23 cellular contexts compared by ENCODE assay signal in genomic region chr17:27240802-27241155, GRCh38. TPM values are rescaled to one million over a fixed set of nuclear protein-coding genes. Genes with fewer than 3 reads are reported as not detected.
DNase-seq lines count a peak whose midpoint lies in the region; ATAC-seq and TF ChIP-seq lines count a peak whose summit lies in the region.
"Had no signal": no experiment of that assay in that cellular context is flagged by ENCODE, and none has a peak within 500 bp of the region (broad histone marks: within the 10 kb centered on the region; RNA-seq: fewer than 3 reads in every experiment).

No MANE protein-coding gene starts in this region.

- H3K4me1 Mint-ChIP-seq in Caco-2 (ENCODE audit: low read depth, unreplicated experiment) (peaks cover 36% of the 10 kb centered on the region), T-helper 17 cell (peaks cover 9% of the 10 kb centered on the region)
- peaks cover 65% of the 10 kb centered on the region for H3K4me1 Mint-ChIP-seq in stimulated activated memory B cell treated with anti-CD40 and anti-IgM and Interleukin-4, amounts not matched to agents 10 μg/mL and 1 μg/mL and 100 μg/mL, for 72 hours
- H3K4me1 Mint-ChIP-seq in activated CD4-positive, alpha-beta T cell treated with anti-CD3 and anti-CD28 coated beads for 36 hours, result peaks cover 22% of the 10 kb centered on the region

- H3K4me3 Mint-ChIP-seq in Caco-2 (ENCODE audit: unreplicated experiment) (peak overlapping the region; percentile 73), T-helper 17 cell (no peak overlapping the region)
- H3K4me3 Mint-ChIP-seq in stimulated activated memory B cell treated with anti-CD40 and anti-IgM and Interleukin-4, amounts not matched to agents 10 μg/mL and 1 μg/mL and 100 μg/mL, for 72 hours, result no peak overlapping the region
- no peak overlapping the region for H3K4me3 Mint-ChIP-seq in activated CD4-positive, alpha-beta T cell treated with anti-CD3 and anti-CD28 coated beads for 36 hours
- H3K4me3 Mint-ChIP-seq: stimulated activated naive CD8-positive, alpha-beta T cell treated with anti-CD3 and anti-CD28 coated beads, Interleukin-15, amount 100 ng/mL, for 72 hours; T-helper 2 cell treated with Interferon-gamma antibody and Interleukin-4, amounts not matched to agents 5 μg/mL and 100 μg/mL, for 36 hours had no signal

- TF ChIP-seq EP300 in gastroesophageal sphincter (IDR thresholded peaks at IDR 0.05), result no peak

- no peak for TF ChIP-seq CTCF in Caco-2 (IDR thresholded peaks at IDR 0.05; ENCODE audit: insufficient read depth in 1 of 2, low read depth in 1 of 2, low read length in 1 of 2, severe bottlenecking in 1 of 2, unreplicated experiment in 1 of 2)
- no peak for TF ChIP-seq CTCF in RWPE1 (conservative IDR thresholded peaks at IDR 0.05; ENCODE audit: low read depth)
- no peak for TF ChIP-seq CTCF in gastroesophageal sphincter (IDR thresholded peaks at IDR 0.05)

- CTCF ChIA-PET in Caco-2 (lab: Charles Lee) (interaction anchor here (0.7 to 6.6 kb wide), 5 partner anchors 54 to 359 kb away, joined by 3 to 122 read pairs (median 6); partner anchors contain the start of gene WSB1), RWPE1 (lab: Yijun Ruan, JAX) (interaction anchor here (2.4 kb wide), 1 partner anchor 114 kb away, joined by 6 read pairs; no protein-coding TSS in a partner anchor)
- CTCF ChIA-PET in activated CD4-positive, alpha-beta T cell treated with anti-CD3 and anti-CD28 coated beads for 36 hours (lab: Charles Lee), result interaction anchor here (0.9 kb wide), 1 partner anchor 73 kb away, joined by 3 read pairs; no protein-coding TSS in a partner anchor

- no peak for ATAC-seq in gastroesophageal sphincter
- ATAC-seq in stimulated activated memory B cell treated with anti-CD40 and anti-IgM and Interleukin-4, amounts not matched to agents 10 μg/mL and 1 μg/mL and 100 μg/mL, for 72 hours, result no peak
- ATAC-seq in HG03135 (IDR thresholded peaks at IDR 0.05; ENCODE audit: unreplicated experiment), result no peak
- ATAC-seq in T-helper 17 cell, result no peak
- ATAC-seq in activated CD4-positive, alpha-beta T cell treated with anti-CD3 and anti-CD28 coated beads for 36 hours, result no peak
- ATAC-seq: heart left ventricle, Right ventricle myocardium inferior had no signal

- H3K27me3 ChIP-seq in Caco-2 (replicated peaks; ENCODE audit: control insufficient read depth, insufficient read depth, low read length), result no peaks in the 10 kb centered on the region
- no peaks in the 10 kb centered on the region for H3K27me3 ChIP-seq in gastroesophageal sphincter
- H3K27me3 ChIP-seq: BLaER1, heart left ventricle had no signal

- H3K4me1 ChIP-seq in Caco-2, result peaks cover 56% of the 10 kb centered on the region
- H3K4me1 ChIP-seq in gastroesophageal sphincter, result peaks cover 15 to 46% (median 24%) of the 10 kb centered on the region in 3 donors

- BruUV-seq in Caco-2 (replicated peaks; lab: Mats Ljungman, UMichigan), result no TSS peak

- H3K36me3 Mint-ChIP-seq in Caco-2 (ENCODE audit: insufficient read depth, unreplicated experiment), result peaks cover 14% of the 10 kb centered on the region
- no peaks in the 10 kb centered on the region for H3K36me3 Mint-ChIP-seq in stimulated activated memory B cell treated with anti-CD40 and anti-IgM and Interleukin-4, amounts not matched to agents 10 μg/mL and 1 μg/mL and 100 μg/mL, for 72 hours
- no peaks in the 10 kb centered on the region for H3K36me3 Mint-ChIP-seq in T-helper 17 cell (ENCODE audit: low read depth)
- no peaks in the 10 kb centered on the region for H3K36me3 Mint-ChIP-seq in activated CD4-positive, alpha-beta T cell treated with anti-CD3 and anti-CD28 coated beads for 36 hours (ENCODE audit: low read depth)

- peak overlapping the region; percentile 17 for H3K27ac Mint-ChIP-seq in Caco-2 (ENCODE audit: unreplicated experiment)
- peak overlapping the region; percentile 63 for H3K27ac Mint-ChIP-seq in stimulated activated memory B cell treated with anti-CD40 and anti-IgM and Interleukin-4, amounts not matched to agents 10 μg/mL and 1 μg/mL and 100 μg/mL, for 72 hours
- no peak overlapping the region for H3K27ac Mint-ChIP-seq in T-helper 17 cell
- no peak overlapping the region for H3K27ac Mint-ChIP-seq in activated CD4-positive, alpha-beta T cell treated with anti-CD3 and anti-CD28 coated beads for 36 hours
- H3K27ac Mint-ChIP-seq: stimulated activated naive CD8-positive, alpha-beta T cell treated with anti-CD3 and anti-CD28 coated beads, Interleukin-15, amount 100 ng/mL, for 72 hours; T-helper 2 cell treated with Interferon-gamma antibody and Interleukin-4, amounts not matched to agents 5 μg/mL and 100 μg/mL, for 36 hours had no signal

- POLR2A ChIA-PET in Caco-2 (lab: Charles Lee), result interaction anchor here (1.1 to 2.3 kb wide), 2 partner anchors 54 to 92 kb away, joined by 4 to 9 read pairs; no protein-coding TSS in a partner anchor
- POLR2A ChIA-PET in RWPE1 (lab: Yijun Ruan, JAX; ENCODE audit: low non-redundant PET), result no interaction called here
- POLR2A ChIA-PET in activated CD4-positive, alpha-beta T cell treated with anti-CD3 and anti-CD28 coated beads for 36 hours (lab: Charles Lee), result interaction anchor here (0.6 to 1.0 kb wide), 3 partner anchors 53 to 472 kb away, joined by 3 read pairs; no protein-coding TSS in a partner anchor

- TF ChIP-seq POLR2A in gastroesophageal sphincter (IDR thresholded peaks at IDR 0.05), result no peak

- intact Hi-C loops in Caco-2 (cut with micrococcal nuclease; ENCODE audit: unreplicated experiment), result loop anchor here (1.0 kb wide), 1 partner anchor 34 kb away; no protein-coding TSS in a partner anchor
- intact Hi-C loops in activated CD4-positive, alpha-beta T cell treated with anti-CD3 and anti-CD28 coated beads for 36 hours (cut with DNase I, micrococcal nuclease), result no loop called here

- WGBS in gastroesophageal sphincter (ENCODE audit: low coverage in 1 of 2), 2 donors, result 83% methylated on average over 1 of the region's 5 CpGs; no CpG with 5 or more reads in 1 of the 2 donors

- H3K4me3 ChIP-seq in Caco-2 (ENCODE audit: low read depth, low read length) (no peak overlapping the region), gastroesophageal sphincter (peak overlapping the region in 1 of 2 donors; percentile 7)
- H3K4me3 ChIP-seq: BLaER1, heart left ventricle had no signal

- no peaks in the 10 kb centered on the region for H3K27me3 Mint-ChIP-seq in Caco-2 (ENCODE audit: insufficient read depth, unreplicated experiment)
- no peaks in the 10 kb centered on the region for H3K27me3 Mint-ChIP-seq in stimulated activated memory B cell treated with anti-CD40 and anti-IgM and Interleukin-4, amounts not matched to agents 10 μg/mL and 1 μg/mL and 100 μg/mL, for 72 hours
- H3K27me3 Mint-ChIP-seq in T-helper 17 cell, result peaks cover 24% of the 10 kb centered on the region
- H3K27me3 Mint-ChIP-seq in activated CD4-positive, alpha-beta T cell treated with anti-CD3 and anti-CD28 coated beads for 36 hours, result peaks cover 4% of the 10 kb centered on the region

- H3K36me3 ChIP-seq in Caco-2 (ENCODE audit: control insufficient read depth, insufficient read depth, low read length), result no peaks in the 10 kb centered on the region
- H3K36me3 ChIP-seq in gastroesophageal sphincter, result no peaks in the 10 kb centered on the region
- H3K36me3 ChIP-seq: BLaER1, heart left ventricle had no signal

- no peaks in the 10 kb centered on the region for H3K9me3 Mint-ChIP-seq in Caco-2 (ENCODE audit: unreplicated experiment)
- no peaks in the 10 kb centered on the region for H3K9me3 Mint-ChIP-seq in stimulated activated memory B cell treated with anti-CD40 and anti-IgM and Interleukin-4, amounts not matched to agents 10 μg/mL and 1 μg/mL and 100 μg/mL, for 72 hours
- no peaks in the 10 kb centered on the region for H3K9me3 Mint-ChIP-seq in activated CD4-positive, alpha-beta T cell treated with anti-CD3 and anti-CD28 coated beads for 36 hours (ENCODE audit: low read depth)
- H3K9me3 Mint-ChIP-seq: stimulated activated naive CD8-positive, alpha-beta T cell treated with anti-CD3 and anti-CD28 coated beads, Interleukin-15, amount 100 ng/mL, for 72 hours; T-helper 2 cell treated with Interferon-gamma antibody and Interleukin-4, amounts not matched to agents 5 μg/mL and 100 μg/mL, for 36 hours had no signal

- H3K9me3 ChIP-seq in Caco-2, result no peaks in the 10 kb centered on the region
- H3K9me3 ChIP-seq in gastroesophageal sphincter, result no peaks in the 10 kb centered on the region
- no peaks in the 10 kb centered on the region for H3K9me3 ChIP-seq in T-helper 17 cell (ENCODE audit: control insufficient read depth, low read length, poor library complexity, severe bottlenecking)
- H3K9me3 ChIP-seq: BLaER1, heart left ventricle had no signal

- DNase-seq in Caco-2 (no peak), RWPE1 (ENCODE audit: low spot score) (no peak), T-helper 17 cell (no peak)
- DNase-seq in activated CD4-positive, alpha-beta T cell treated with anti-CD3 and anti-CD28 coated beads for 36 hours, result no peak
- DNase-seq: activated CD4-positive, alpha-beta T cell treated with anti-CD3 and anti-CD28 coated beads for 48 hours; activated gamma-delta T cell treated with Interleukin-2 at 50 U/mL for 16 hours; activated T-cell treated with anti-CD3 and anti-CD28 coated beads, Interleukin-2, amount 50 U/mL, for 1 hour; Calu3; DND-41; HCEC 1CT; heart left ventricle; Karpas-422; MV-4-11; NCI-H1436 treated with DMSO at 0.1 percent for 48 hours; NCI-H345 had no signal

- H3K27ac ChIP-seq in RWPE1 (peak overlapping the region; percentile 70), gastroesophageal sphincter (peak overlapping the region in 3 of 4 donors; percentile 12 to 52 (median 21))
- H3K27ac ChIP-seq: HL-60 had no signal

RNA-seq across cellular contexts. Expression of gene WSB1, which starts 53.1 kb away (rescaled TPM):
- total RNA-seq in Caco-2 (2022) (149 and 157 TPM in 2 replicates), gastroesophageal sphincter (100 to 1,000 TPM in 2 of 4 donors, 10 to 100 TPM in 2; 74.2 to 200 (median 133) TPM), T-helper 17 cell (100 to 1,000 TPM; 137 to 146 TPM)
- total RNA-seq in activated CD4-positive, alpha-beta T cell treated with anti-CD3 and anti-CD28 coated beads for 36 hours, result 100 to 1,000 TPM; 145 to 190 TPM

Comparison
In these comparisons a context has a peak if more than half of its experiments do, and no peak if none do; other contexts are left out.
1. H3K27ac Mint-ChIP-seq: peak in Caco-2 (single experiment) and stimulated activated memory B cell treated with anti-CD40 and anti-IgM and Interleukin-4, amounts not matched to agents 10 μg/mL and 1 μg/mL and 100 μg/mL, for 72 hours (single experiment); none in T-helper 17 cell (single experiment) and activated CD4-positive, alpha-beta T cell treated with anti-CD3 and anti-CD28 coated beads for 36 hours (single experiment).